Comparison of ENCODE assay signal across 16 cellular contexts in genomic region chr1:214234635-214235025, GRCh38. TPM values are rescaled to one million over a fixed set of nuclear protein-coding genes. Genes with fewer than 3 reads are reported as not detected.
A peak's percentile ranks its signal among the peaks of the same experiment; 100 is the strongest.
DNase-seq lines count a peak whose midpoint lies in the region; ATAC-seq and TF ChIP-seq lines count a peak whose summit lies in the region.
"Had no signal": no experiment of that assay in that cellular context is flagged by ENCODE, and none has a peak within 500 bp of the region (broad histone marks: within the 10 kb centered on the region; RNA-seq: fewer than 3 reads in every experiment).

No MANE protein-coding gene starts in this region.

- H3K4me3 ChIP-seq in Loucy (ENCODE audit: low read length, poor library complexity, severe bottlenecking) = no peak overlapping the region
- no peak overlapping the region for H3K4me3 ChIP-seq in Karpas-422 (ENCODE audit: low read length)
- H3K4me3 ChIP-seq: lung had no signal

- H3K9me3 ChIP-seq in Loucy (ENCODE audit: insufficient read depth, low read depth, low read length) (no peaks in the 10 kb centered on the region), Karpas-422 (ENCODE audit: low read length) (no peaks in the 10 kb centered on the region)

- no peaks in the 10 kb centered on the region for H3K27me3 ChIP-seq in Loucy (ENCODE audit: insufficient read depth, low read length, poor library complexity, severe bottlenecking)
- H3K27me3 ChIP-seq in Karpas-422 (ENCODE audit: low read length) = no peaks in the 10 kb centered on the region

- no peaks in the 10 kb centered on the region for H3F3A ChIP-seq in Loucy (ENCODE audit: low read depth)

- no peak for TF ChIP-seq CTCF in Loucy (conservative IDR thresholded peaks at IDR 0.05; ENCODE audit: low read length)

- peaks cover 9% of the 10 kb centered on the region for H3K4me1 ChIP-seq in Loucy (ENCODE audit: insufficient read depth, low read length, poor library complexity, severe bottlenecking)
- no peaks in the 10 kb centered on the region for H3K4me1 ChIP-seq in Karpas-422 (ENCODE audit: low read length)

- no peaks in the 10 kb centered on the region for H3K79me2 ChIP-seq in Loucy (ENCODE audit: insufficient read depth, low read length)
- no peaks in the 10 kb centered on the region for H3K79me2 ChIP-seq in Karpas-422 (ENCODE audit: low read length)

- H3K27ac ChIP-seq in Karpas-422 (ENCODE audit: low read length) = no peak overlapping the region

- H3K4me2 ChIP-seq in Loucy (ENCODE audit: low read depth, low read length, poor library complexity, severe bottlenecking) = peak overlapping the region; percentile 12
- no peak overlapping the region for H3K4me2 ChIP-seq in Karpas-422 (ENCODE audit: low read depth, low read length, poor library complexity, severe bottlenecking)

- H3K9ac ChIP-seq in Loucy (ENCODE audit: low read depth, low read length, poor library complexity, severe bottlenecking) (no peak overlapping the region), Karpas-422 (ENCODE audit: low read length) (no peak overlapping the region)

- DNase-seq in ELR (ENCODE audit: low read depth) (peak; percentile 57), NCI-H69 (lab: John Stamatoyannopoulos, UW) (peak; percentile 98), foreskin melanocyte (peak; percentile 50), Karpas-422 (no peak), SIG-M5 treated with dmso at 0.1 percent for 504 hours (lab: John Stamatoyannopoulos, UW; ENCODE audit: unreplicated experiment) (no peak)
- DNase-seq: activated CD8-positive, alpha-beta memory T cell treated with anti-CD3 and anti-CD28 coated beads for 24 hours; activated effector memory CD4-positive, alpha-beta T cell treated with Interleukin-2 at 50 U/mL for 16 hours; CD4-positive, CD25-positive, alpha-beta regulatory T cell; MV-4-11; natural killer cell; stimulated activated CD8-positive, alpha-beta memory T cell treated with anti-CD3 and anti-CD28 coated beads, Interleukin-4, amount 100 ng/mL, for 48 hours; trophoblast cell had no signal

- H3K36me3 ChIP-seq in Loucy (ENCODE audit: insufficient read depth, low read length) (no peaks in the 10 kb centered on the region), Karpas-422 (ENCODE audit: insufficient read depth, low read length) (no peaks in the 10 kb centered on the region)

- H2AFZ ChIP-seq in Loucy (ENCODE audit: low read length) = peak overlapping the region; percentile 69; the same call in 1 of the 2 replicates
- no peak overlapping the region for H2AFZ ChIP-seq in Karpas-422 (ENCODE audit: low read length)

- H3K9me2 ChIP-seq in Loucy (replicated peaks; ENCODE audit: low read depth, low read length) = no peaks in the 10 kb centered on the region
- H3K9me2 ChIP-seq in Karpas-422 (replicated peaks; ENCODE audit: insufficient read depth, low read length) = no peaks in the 10 kb centered on the region

- no peaks in the 10 kb centered on the region for H4K20me1 ChIP-seq in Loucy (ENCODE audit: insufficient read depth, low read length, poor library complexity, severe bottlenecking)
- H4K20me1 ChIP-seq in Karpas-422 (ENCODE audit: insufficient read depth, low read depth, low read length) = no peaks in the 10 kb centered on the region

- ATAC-seq in HG03457 (IDR thresholded peaks at IDR 0.05; ENCODE audit: unreplicated experiment) = no peak
- ATAC-seq: natural killer cell, SK-N-SH treated with all-trans-retinoic acid at 6 μM for 48 hours had no signal

RNA-seq across cellular contexts. Expression of gene SMYD2, which starts 46.3 kb away (rescaled TPM):
- total RNA-seq in Karpas-422 (2014; rRNA removed; shearing (Covaris generic); ENCODE audit: low replicate concordance) = 33.1 and 63.2 TPM in 2 replicates

Comparison
In these comparisons a context has a peak if more than half of its experiments do, and no peak if none do; other contexts are left out.
1. DNase-seq: peak in ELR (single experiment), NCI-H69 (single experiment) and foreskin melanocyte (single experiment); none in Karpas-422 (single experiment) and SIG-M5 treated with dmso at 0.1 percent for 504 hours (single experiment).